In genomic region chr10:124701881-124702656, GRCh38 we compare ENCODE assay signal across 7 cellular contexts. TPM values are rescaled to one million over a fixed set of nuclear protein-coding genes. Genes with fewer than 3 reads are reported as not detected.
A peak's percentile ranks its signal among the peaks of the same experiment; 100 is the strongest.
DNase-seq lines count a peak whose midpoint lies in the region; ATAC-seq and TF ChIP-seq lines count a peak whose summit lies in the region.

No MANE protein-coding gene starts in this region.

- H3K9me3 ChIP-seq in naive thymus-derived CD4-positive, alpha-beta T cell (ENCODE audit: control insufficient read depth in 2 of 3, low read length in 3 of 3) = no peaks in the 10 kb centered on the region
- no peaks in the 10 kb centered on the region for H3K9me3 ChIP-seq in thyroid gland
- no peaks in the 10 kb centered on the region for H3K9me3 ChIP-seq in WERI-Rb-1 (ENCODE audit: severe bottlenecking)

- no peaks in the 10 kb centered on the region for H3K9me3 Mint-ChIP-seq in naive thymus-derived CD4-positive, alpha-beta T cell

- no peak for TF ChIP-seq CTCF in choroid plexus epithelial cell (conservative IDR thresholded peaks at IDR 0.05; ENCODE audit: low read depth, low read length)
- TF ChIP-seq CTCF in thyroid gland (IDR thresholded peaks at IDR 0.05) = no peak
- TF ChIP-seq CTCF in WERI-Rb-1 (IDR thresholded peaks at IDR 0.05; ENCODE audit: low read depth, low read length) = no peak

- peaks cover 4 to 42% (median 9%) of the 10 kb centered on the region in 5 donors for H3K36me3 Mint-ChIP-seq in naive thymus-derived CD4-positive, alpha-beta T cell

- intact Hi-C loops in naive thymus-derived CD4-positive, alpha-beta T cell (cut with micrococcal nuclease) = loop anchor here in 1 of 2 donors (1.0 kb wide), 2 partner anchors 17 to 39 kb away; no protein-coding TSS in a partner anchor
- intact Hi-C loops in thyroid gland (cut with DNase I) = loop anchor here (5.0 kb wide), 1 partner anchor 35 kb away; no protein-coding TSS in a partner anchor

- H3K4me1 Mint-ChIP-seq in naive thymus-derived CD4-positive, alpha-beta T cell = peaks cover 83 to 100% (median 96%) of the 10 kb centered on the region in 7 donors

- no peak for TF ChIP-seq POLR2A in thyroid gland (IDR thresholded peaks at IDR 0.05)

- peak overlapping the region; percentile 67 for H3K27ac ChIP-seq in naive thymus-derived CD4-positive, alpha-beta T cell (ENCODE audit: low read depth, low read length)
- H3K27ac ChIP-seq in thyroid gland = peak overlapping the region; percentile 75 to 92 (median 91)
- H3K27ac ChIP-seq in WERI-Rb-1 = no peak overlapping the region

- H3K4me1 ChIP-seq in naive thymus-derived CD4-positive, alpha-beta T cell (ENCODE audit: control insufficient read depth in 2 of 2, insufficient read depth in 2 of 2, low read length in 2 of 2) = peaks cover 88 to 94% of the 10 kb centered on the region in 2 donors
- peaks cover 84 to 100% of the 10 kb centered on the region in 2 donors for H3K4me1 ChIP-seq in thyroid gland

- no peaks in the 10 kb centered on the region for H3K27me3 Mint-ChIP-seq in naive thymus-derived CD4-positive, alpha-beta T cell

- peak overlapping the region; percentile 81 to 98 (median 94) for H3K27ac Mint-ChIP-seq in naive thymus-derived CD4-positive, alpha-beta T cell

- WGBS in thyroid gland, 2 donors = 61 to 64% methylated on average over 13 of the region's 13 CpGs

- peak; percentile 43 to 52 for DNase-seq in activated CD4-positive, alpha-beta T cell treated with anti-CD3 and anti-CD28 coated beads for 4 hours
- DNase-seq in choroid plexus epithelial cell (ENCODE audit: low read depth) = peak; percentile 93
- peak in 4 of 9 donors; percentile 35 to 49 (median 42) for DNase-seq in naive thymus-derived CD4-positive, alpha-beta T cell
- no peak for DNase-seq in thyroid gland
- DNase-seq in NCI-H524 (lab: John Stamatoyannopoulos, UW) = no peak
- DNase-seq in WERI-Rb-1 = no peak
- no peak for DNase-seq in NCI-H2029 (lab: John Stamatoyannopoulos, UW)

- POLR2A ChIA-PET in naive thymus-derived CD4-positive, alpha-beta T cell (lab: Charles Lee) = interaction anchor here (0.6 to 15.1 kb wide), 10 partner anchors 10 to 65 kb away, joined by 3 to 271 read pairs (median 5); no protein-coding TSS in a partner anchor

- peak; percentile 56 for ATAC-seq in naive thymus-derived CD4-positive, alpha-beta T cell

- CTCF ChIA-PET in naive thymus-derived CD4-positive, alpha-beta T cell (lab: Charles Lee) = interaction anchor here (1.0 to 7.5 kb wide), 7 partner anchors 15 to 54 kb away, joined by 3 to 81 read pairs (median 4); no protein-coding TSS in a partner anchor

- peaks cover 0 to 16% (median 6%) of the 10 kb centered on the region in 3 experiments for H3K36me3 ChIP-seq in naive thymus-derived CD4-positive, alpha-beta T cell (ENCODE audit: control insufficient read depth in 2 of 3, insufficient read depth in 3 of 3, low read length in 3 of 3)
- H3K36me3 ChIP-seq in thyroid gland (no peaks in the 10 kb centered on the region), WERI-Rb-1 (peaks cover 55% of the 10 kb centered on the region)

- peak overlapping the region; percentile 51 to 84 (median 74) for H3K4me3 Mint-ChIP-seq in naive thymus-derived CD4-positive, alpha-beta T cell

- H3K4me3 ChIP-seq in choroid plexus epithelial cell (ENCODE audit: low read depth, low read length) = no peak overlapping the region
- no peak overlapping the region for H3K4me3 ChIP-seq in naive thymus-derived CD4-positive, alpha-beta T cell (ENCODE audit: low read length)
- no peak overlapping the region for H3K4me3 ChIP-seq in thyroid gland (replicated peaks in 1 of 3)
- H3K4me3 ChIP-seq in WERI-Rb-1 (ENCODE audit: low read depth, low read length) = no peak overlapping the region

- H3K27me3 ChIP-seq in naive thymus-derived CD4-positive, alpha-beta T cell (ENCODE audit: control insufficient read depth in 2 of 2, insufficient read depth in 2 of 2, low read length in 2 of 2) = no peaks in the 10 kb centered on the region
- no peaks in the 10 kb centered on the region for H3K27me3 ChIP-seq in thyroid gland
- no peaks in the 10 kb centered on the region for H3K27me3 ChIP-seq in WERI-Rb-1 (ENCODE audit: insufficient read depth, low read depth, severe bottlenecking)

RNA-seq across cellular contexts. Expression of gene FAM53B, which starts 42.1 kb away (rescaled TPM):
- total RNA-seq in naive thymus-derived CD4-positive, alpha-beta T cell = 10 to 100 TPM; 25.5 to 51.5 (median 28.6) TPM
- polyA plus RNA-seq in naive thymus-derived CD4-positive, alpha-beta T cell = 10 to 100 TPM in 1 of 2 donors, 1 to 10 TPM in 1; 3.9 to 18.8 TPM
- total RNA-seq in thyroid gland = 10 to 100 TPM; 37.6 to 96.3 (median 80.4) TPM

Comparison
In these comparisons a context has a peak if more than half of its experiments do, and no peak if none do; other contexts are left out.
1. DNase-seq: peak in activated CD4-positive, alpha-beta T cell treated with anti-CD3 and anti-CD28 coated beads for 4 hours (2 of 2) and choroid plexus epithelial cell (single experiment); none in thyroid gland (0 of 2), NCI-H524 (0 of 2), WERI-Rb-1 (single experiment) and NCI-H2029 (single experiment).